8 cellular contexts compared by ENCODE assay signal in the genomic region with DNA sequence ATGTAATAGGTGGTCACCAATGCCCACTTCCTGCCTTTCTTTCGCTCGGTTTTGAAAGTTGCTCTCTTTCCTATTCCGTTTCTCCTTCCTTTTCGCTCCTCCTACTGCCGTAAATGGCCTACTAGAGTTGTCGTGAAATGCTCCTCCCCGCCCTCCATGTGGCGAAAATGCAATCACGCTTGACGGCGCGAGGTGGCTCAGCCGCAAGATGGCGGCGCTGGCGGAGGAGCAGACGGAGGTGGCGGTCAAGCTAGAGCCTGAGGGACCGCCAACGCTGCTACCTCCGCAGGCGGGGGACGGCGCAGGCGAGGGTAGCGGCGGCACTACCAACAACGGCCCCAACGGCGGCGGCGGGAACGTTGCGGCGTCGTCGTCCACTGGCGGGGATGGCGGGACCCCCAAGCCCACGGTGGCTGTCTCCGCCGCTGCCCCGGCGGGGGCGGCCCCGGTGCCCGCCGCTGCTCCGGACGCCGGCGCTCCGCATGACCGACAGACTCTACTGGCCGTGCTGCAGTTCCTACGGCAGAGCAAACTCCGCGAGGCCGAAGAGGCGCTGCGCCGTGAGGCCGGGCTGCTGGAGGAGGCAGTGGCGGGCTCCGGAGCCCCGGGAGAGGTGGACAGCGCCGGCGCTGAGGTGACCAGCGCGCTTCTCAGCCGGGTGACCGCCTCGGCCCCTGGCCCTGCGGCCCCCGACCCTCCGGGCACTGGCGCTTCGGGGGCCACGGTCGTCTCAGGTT. TPM values are rescaled to one million over a fixed set of nuclear protein-coding genes. Genes with fewer than 3 reads are reported as not detected.
DNase-seq lines count a peak whose midpoint lies in the region; ATAC-seq, FAIRE-seq and TF ChIP-seq lines count a peak whose summit lies in the region.

A gene (plus strand): TSS at position 195 of the 737 bp plus-strand sequence. CDS start 14 bp downstream, at position 209.

- intact Hi-C loops in Right ventricle myocardium inferior (cut with DNase I) (loop anchor here (1.0 to 10.0 kb wide), 3 partner anchors 28 to 453 kb away; a partner anchor contains a TSS), ovary (cut with DNase I) (no loop called here), thyroid gland (cut with DNase I) (no loop called here)

- H3K27me3 ChIP-seq in ovary = no peaks in the 10 kb centered on the region
- no peaks in the 10 kb centered on the region for H3K27me3 ChIP-seq in thyroid gland

- ATAC-seq in HG02798 (IDR thresholded peaks at IDR 0.05; ENCODE audit: poor library complexity, unreplicated experiment) = peak; percentile 69
- ATAC-seq in Right ventricle myocardium inferior = peak; percentile 90

- 0 to 1% (median 0%) methylated on average over 45 to 81 of the region's 81 CpGs for WGBS in ovary, 3 donors
- WGBS in thyroid gland, 2 donors = 0% methylated on average over 21 to 35 of the region's 81 CpGs

- no peak for TF ChIP-seq EP300 in ovary (IDR thresholded peaks at IDR 0.05)

- TF ChIP-seq POLR2A in GM12891 (IDR thresholded peaks at IDR 0.05; ENCODE audit: low read depth, low read length) = peak; percentile 77
- TF ChIP-seq POLR2A in ovary (IDR thresholded peaks at IDR 0.05) = peak; percentile 92
- TF ChIP-seq POLR2A in thyroid gland (IDR thresholded peaks at IDR 0.05) = peak; percentile 29 to 91

- peaks cover 5% of the 10 kb centered on the region for H3K4me1 ChIP-seq in ovary (ENCODE audit: insufficient read depth)
- H3K4me1 ChIP-seq in thyroid gland = peaks cover 0 to 7% of the 10 kb centered on the region in 2 donors

- FAIRE-seq in GM12891 (lab: Jason Lieb, UNC) = peak; percentile 99

- peak within 1 kb of the TSS; percentile 51 to 76 for H3K27ac ChIP-seq in ovary
- H3K27ac ChIP-seq in thyroid gland = peak within 1 kb of the TSS; percentile 55 to 80 (median 74)

- DNase-seq in GM12891 (ENCODE audit: insufficient read length, low spot score) (peak; percentile 71), NCI-H1417 treated with DMSO at 0.1 percent for 48 hours (lab: John Stamatoyannopoulos, UW) (peak; percentile 62), SW 1271 (lab: John Stamatoyannopoulos, UW) (peak; percentile 83 to 95), Right ventricle myocardium inferior (ENCODE audit: missing footprints) (peak; percentile 95), ovary (peak; percentile 89 to 92 (median 90)), thyroid gland (peak; percentile 90 to 92)
- peak; percentile 74 for DNase-seq in activated naive CD8-positive, alpha-beta T cell treated with anti-CD3 and anti-CD28 coated beads, Interleukin-2, amount 50 U/mL, for 16 hours (ENCODE audit: low read depth, low spot score)

- H3K36me3 ChIP-seq in ovary (no peaks in the 10 kb centered on the region), thyroid gland (no peaks in the 10 kb centered on the region)

- H3K9me3 ChIP-seq in ovary (no peaks in the 10 kb centered on the region), thyroid gland (no peaks in the 10 kb centered on the region)

- TF ChIP-seq CTCF in ovary (IDR thresholded peaks at IDR 0.05) (peak in 2 of 3 donors; percentile 9 to 43), thyroid gland (IDR thresholded peaks at IDR 0.05) (peak in 1 of 6 experiments; percentile 13)

- H3K4me3 ChIP-seq in ovary = peak within 1 kb of the TSS; percentile 61
- H3K4me3 ChIP-seq in thyroid gland (replicated peaks in 1 of 3) = peak within 1 kb of the TSS; percentile 63 to 100 (median 84)

TF ChIP-seq in GM12891, 5 proteins besides CTCF, POLR2A, EP300 and RAD21:
- TF ChIP-seq POLR2AphosphoS5 (IDR thresholded peaks at IDR 0.05; ENCODE audit: low read depth, low read length) = peak; percentile 88
- peak; percentile 68 for TF ChIP-seq SPI1 (IDR thresholded peaks at IDR 0.05; ENCODE audit: low read depth, low read length)
- peak; percentile 84 for TF ChIP-seq POU2F2 (IDR thresholded peaks at IDR 0.05; ENCODE audit: low read depth, low read length)
- peak; percentile 100 for TF ChIP-seq TAF1 (IDR thresholded peaks at IDR 0.05; ENCODE audit: low read depth, low read length)
- peak; percentile 85 for TF ChIP-seq PAX5 (IDR thresholded peaks at IDR 0.05; ENCODE audit: insufficient read depth, low read length, severe bottlenecking)

RNA-seq across cellular contexts. Expression of the gene that starts here (rescaled TPM):
- polyA plus RNA-seq in GM12891 (2012; ENCODE audit: low read depth, missing spikeins) = 3.6 TPM
- 3.1 TPM for total RNA-seq in Right ventricle myocardium inferior
- total RNA-seq in ovary = 1 to 10 TPM; 3.9 to 6.6 (median 4.3) TPM
- polyA plus RNA-seq in ovary = 1 to 10 TPM; 2.5 to 3.9 TPM
- total RNA-seq in thyroid gland = 1 to 10 TPM; 4.0 to 7.0 (median 6.2) TPM

Comparison
In these comparisons a context has a peak if more than half of its experiments do, and no peak if none do; other contexts are left out.
1. Peak in every context shown above with its lines: DNase-seq, ATAC-seq, H3K4me3 ChIP-seq and H3K27ac ChIP-seq.